20 cellular contexts compared by ENCODE assay signal in genomic region chr2:219784178-219784577, GRCh38.
"Had no signal": no experiment of that assay in that cellular context is flagged by ENCODE, and none has a peak within 500 bp of the region (broad histone marks: within the 10 kb centered on the region; RNA-seq: fewer than 3 reads in every experiment).

No MANE protein-coding gene starts in this region.

- H3K27me3 Mint-ChIP-seq: activated CD4-positive, alpha-beta T cell treated with anti-CD3 and anti-CD28 coated beads, Interleukin-2, amount 10 ng/mL, durations not matched to agents 7 days and 5 days had no signal

- H3K27ac Mint-ChIP-seq: activated B cell treated with CpG ODN at 0.5 μM for 24 hours; activated CD4-positive, alpha-beta memory T cell treated with anti-CD3 and anti-CD28 coated beads for 36 hours; activated CD4-positive, alpha-beta T cell treated with anti-CD3 and anti-CD28 coated beads, Interleukin-2, amount 10 ng/mL, durations not matched to agents 7 days and 5 days; activated naive CD4-positive, alpha-beta T cell treated with anti-CD3 and anti-CD28 coated beads for 36 hours; activated naive CD8-positive, alpha-beta T cell; T-cell had no signal

- H3K27me3 ChIP-seq: brain microvascular endothelial cell had no signal

- ATAC-seq: activated T-cell treated with anti-CD3 and anti-CD28 coated beads, Interleukin-2, amount 50 U/mL, for 4 hours; T-cell had no signal

- H3K4me1 Mint-ChIP-seq: activated B cell treated with CpG ODN at 0.5 μM for 24 hours; activated CD4-positive, alpha-beta T cell treated with anti-CD3 and anti-CD28 coated beads, Interleukin-2, amount 10 ng/mL, durations not matched to agents 7 days and 5 days; T-cell had no signal

- H3K4me3 Mint-ChIP-seq: activated B cell treated with CpG ODN at 0.5 μM for 24 hours; activated CD4-positive, alpha-beta memory T cell treated with anti-CD3 and anti-CD28 coated beads for 36 hours; activated CD4-positive, alpha-beta T cell treated with anti-CD3 and anti-CD28 coated beads, Interleukin-2, amount 10 ng/mL, durations not matched to agents 7 days and 5 days; activated naive CD4-positive, alpha-beta T cell treated with anti-CD3 and anti-CD28 coated beads for 36 hours; activated naive CD8-positive, alpha-beta T cell; activated T-cell treated with anti-CD3 and anti-CD28 coated beads, Interleukin-2, amount 50 U/mL, for 4 hours; T-cell had no signal

- DNase-seq: activated B cell treated with CpG ODN at 0.5 μM for 24 hours; activated CD4-positive, alpha-beta memory T cell treated with anti-CD3 and anti-CD28 coated beads for 36 hours; activated CD4-positive, alpha-beta T cell treated with anti-CD3 and anti-CD28 coated beads, Interleukin-2, amount 10 ng/mL, durations not matched to agents 7 days and 5 days; activated CD8-positive, alpha-beta memory T cell treated with anti-CD3 and anti-CD28 coated beads for 24 hours; activated effector memory CD4-positive, alpha-beta T cell treated with anti-CD3 and anti-CD28 coated beads, Interleukin-2, amount 50 U/mL, for 16 hours; activated naive CD4-positive, alpha-beta T cell treated with anti-CD3 and anti-CD28 coated beads for 36 hours; activated T-cell treated with anti-CD3 and anti-CD28 coated beads, Interleukin-2, amount 50 U/mL, for 4 hours; brain microvascular endothelial cell; cerebellar nuclear complex; NCI-H1048; NCI-H2029 treated with DMSO at 0.1 percent for 48 hours; NCI-H510A treated with DMSO at 0.1 percent for 48 hours; NCI-H748 treated with DMSO at 0.1 percent for 48 hours; SIG-M5; T-cell; T-helper 2 cell; T1000 had no signal

- H3K9me3 Mint-ChIP-seq: activated B cell treated with CpG ODN at 0.5 μM for 24 hours; activated CD4-positive, alpha-beta memory T cell treated with anti-CD3 and anti-CD28 coated beads for 36 hours; activated CD4-positive, alpha-beta T cell treated with anti-CD3 and anti-CD28 coated beads, Interleukin-2, amount 10 ng/mL, durations not matched to agents 7 days and 5 days; activated naive CD4-positive, alpha-beta T cell treated with anti-CD3 and anti-CD28 coated beads for 36 hours; activated T-cell treated with anti-CD3 and anti-CD28 coated beads, Interleukin-2, amount 50 U/mL, for 4 hours; T-cell had no signal

- H3K36me3 ChIP-seq: brain microvascular endothelial cell had no signal

- H3K27ac ChIP-seq: brain microvascular endothelial cell had no signal

- H3K36me3 Mint-ChIP-seq: activated CD4-positive, alpha-beta memory T cell treated with anti-CD3 and anti-CD28 coated beads for 36 hours; activated naive CD8-positive, alpha-beta T cell; T-cell had no signal

- FAIRE-seq: colon, TTC549 had no signal
